Comparison of ENCODE assay signal across 12 cellular contexts in genomic region chr4:84497220-84497834, GRCh38. TPM values are rescaled to one million over a fixed set of nuclear protein-coding genes. Genes with fewer than 3 reads are reported as not detected.
DNase-seq lines count a peak whose midpoint lies in the region; ATAC-seq and TF ChIP-seq lines count a peak whose summit lies in the region.
"Had no signal": no experiment of that assay in that cellular context is flagged by ENCODE, and none has a peak within 500 bp of the region (broad histone marks: within the 10 kb centered on the region; RNA-seq: fewer than 3 reads in every experiment).

No MANE protein-coding gene starts in this region.

- ATAC-seq in heart left ventricle (no peak), lower lobe of right lung (peak in 1 of 2 donors; percentile 6), HG03280 (IDR thresholded peaks at IDR 0.05; ENCODE audit: unreplicated experiment) (no peak)

- 3 to 9% (median 7%) methylated on average over 37 to 59 of the region's 59 CpGs for WGBS in heart left ventricle, 4 donors
- 4% methylated on average over 59 of the region's 59 CpGs for WGBS in urinary bladder

- H3K4me1 ChIP-seq in heart left ventricle (peaks cover 0 to 52% (median 24%) of the 10 kb centered on the region in 12 donors), right atrium auricular region (peaks cover 0 to 55% of the 10 kb centered on the region in 2 donors), ascending aorta (peaks cover 8 to 25% of the 10 kb centered on the region in 2 donors), lower lobe of right lung (peaks cover 36% of the 10 kb centered on the region), urinary bladder (ENCODE audit: insufficient read depth) (no peaks in the 10 kb centered on the region)

- H3K9me3 ChIP-seq in heart left ventricle (no peaks in the 10 kb centered on the region), right atrium auricular region (no peaks in the 10 kb centered on the region), ascending aorta (no peaks in the 10 kb centered on the region), lower lobe of right lung (no peaks in the 10 kb centered on the region)

- no peak for DNase-seq in heart left ventricle
- no peak for DNase-seq in right atrium auricular region (ENCODE audit: low spot score)
- DNase-seq in ascending aorta (ENCODE audit: low spot score in 2 of 2), result no peak
- no peak for DNase-seq in lower lobe of right lung
- no peak for DNase-seq in SHP77 (lab: John Stamatoyannopoulos, UW)
- DNase-seq in amniotic stem cell (lab: John Stamatoyannopoulos, UW), result no peak
- DNase-seq: activated B cell treated with CpG ODN at 0.5 μM for 24 hours, MM.1S had no signal

- no peak for TF ChIP-seq POLR2A in heart left ventricle (IDR thresholded peaks at IDR 0.05)

- H3K36me3 ChIP-seq in heart left ventricle (no peaks in the 10 kb centered on the region), right atrium auricular region (no peaks in the 10 kb centered on the region), ascending aorta (no peaks in the 10 kb centered on the region), lower lobe of right lung (no peaks in the 10 kb centered on the region), urinary bladder (ENCODE audit: insufficient read depth) (no peaks in the 10 kb centered on the region)

- H3K27me3 ChIP-seq in heart left ventricle, result peaks cover 94 to 100% (median 100%) of the 10 kb centered on the region in 9 donors
- H3K27me3 ChIP-seq in right atrium auricular region, result peaks cover 55 to 98% of the 10 kb centered on the region in 2 donors
- H3K27me3 ChIP-seq in ascending aorta, result peaks cover 27% of the 10 kb centered on the region
- peaks cover 100% of the 10 kb centered on the region for H3K27me3 ChIP-seq in lower lobe of right lung (ENCODE audit: low read depth)

- H3K4me3 ChIP-seq in heart left ventricle (peak overlapping the region in 7 of 12 donors; percentile 26 to 55 (median 38)), right atrium auricular region (peak overlapping the region in 1 of 2 donors; percentile 46), ascending aorta (peak overlapping the region; percentile 53 to 70), lower lobe of right lung (peak overlapping the region; percentile 48), urinary bladder (ENCODE audit: low read depth, low read length) (peak overlapping the region; percentile 30)

- H3K27ac ChIP-seq in heart left ventricle (no peak overlapping the region), right atrium auricular region (no peak overlapping the region), ascending aorta (no peak overlapping the region), lower lobe of right lung (no peak overlapping the region), urinary bladder (ENCODE audit: low read depth) (no peak overlapping the region)

- intact Hi-C loops in heart left ventricle (cut with DNase I) (no loop called here), ascending aorta (cut with DNase I) (no loop called here), lower lobe of right lung (cut with DNase I) (no loop called here)

- no peak for TF ChIP-seq CTCF in heart left ventricle (IDR thresholded peaks at IDR 0.05)
- TF ChIP-seq CTCF in right atrium auricular region (IDR thresholded peaks at IDR 0.05), result no peak
- TF ChIP-seq CTCF in ascending aorta (IDR thresholded peaks at IDR 0.05), result no peak
- TF ChIP-seq CTCF in lower lobe of right lung (IDR thresholded peaks at IDR 0.05), result no peak

RNA-seq across cellular contexts. Expression of gene NKX6-1, which starts 1.8 kb away (rescaled TPM):
- total RNA-seq in heart left ventricle (under 1 TPM in 1 of 9 donors, not detected in 8; 0.32 TPM), right atrium auricular region (not detected), ascending aorta (not detected), lower lobe of right lung (not detected), urinary bladder (not detected)
- polyA plus RNA-seq in heart left ventricle (not detected), urinary bladder (0.10 TPM)
- total RNA-seq: activated B cell treated with CpG ODN at 0.5 μM for 24 hours, epithelial cell of proximal tubule, renal cortical epithelial cell had no signal
